ENCODE assay signal across 24 cellular contexts in the genomic region with DNA sequence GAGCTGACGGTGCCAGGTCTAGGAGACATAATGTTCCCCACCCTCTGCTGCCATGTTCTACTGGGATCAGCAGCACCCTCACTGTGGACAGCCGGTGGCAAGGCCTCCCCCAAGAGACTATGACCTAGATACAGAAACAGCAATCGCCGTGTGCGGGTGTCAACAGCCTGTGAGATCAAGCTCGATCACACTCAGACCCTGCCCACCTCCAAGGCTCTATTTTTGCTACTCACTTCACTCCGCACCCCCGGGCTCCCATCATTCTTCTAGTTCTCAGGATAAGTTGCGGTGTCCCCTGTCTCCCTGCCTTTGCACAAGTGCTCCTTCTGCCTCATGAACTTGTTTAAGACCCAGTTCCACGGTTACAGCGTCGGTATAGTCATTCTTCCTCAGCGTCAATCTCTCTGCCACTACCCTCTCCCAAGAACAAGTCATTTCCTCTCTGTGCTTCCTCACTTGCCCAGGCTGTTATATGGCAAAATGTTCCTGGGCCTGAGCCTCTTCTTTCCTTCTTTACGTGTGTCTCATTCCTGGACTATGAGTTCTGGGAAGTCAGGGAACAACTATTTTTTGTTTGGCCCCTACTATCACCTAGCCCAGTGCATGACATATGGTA. TPM values are rescaled to one million over a fixed set of nuclear protein-coding genes. Genes with fewer than 3 reads are reported as not detected.
DNase-seq lines count a peak whose midpoint lies in the region; ATAC-seq and TF ChIP-seq lines count a peak whose summit lies in the region.
"Had no signal": no experiment of that assay in that cellular context is flagged by ENCODE, and none has a peak within 500 bp of the region (broad histone marks: within the 10 kb centered on the region; RNA-seq: fewer than 3 reads in every experiment).

No MANE protein-coding gene starts in this region.

- no peak overlapping the region for H3K4me3 Mint-ChIP-seq in GM23338
- H3K4me3 Mint-ChIP-seq in stimulated activated memory B cell treated with anti-CD40 and anti-IgM and Interleukin-4, amounts not matched to agents 10 μg/mL and 1 μg/mL and 100 μg/mL, for 72 hours = no peak overlapping the region
- H3K4me3 Mint-ChIP-seq in activated T-cell treated with anti-CD3 and anti-CD28 coated beads, Interleukin-2, amount 50 U/mL, for 4 hours = no peak overlapping the region
- H3K4me3 Mint-ChIP-seq: immature natural killer cell; stimulated activated naive B cell treated with anti-CD40 and anti-IgM and Interleukin-4, amounts not matched to agents 10 μg/mL and 1 μg/mL and 100 μg/mL, for 72 hours had no signal

- no peaks in the 10 kb centered on the region for H3K4me1 Mint-ChIP-seq in GM23338
- H3K4me1 Mint-ChIP-seq in stimulated activated memory B cell treated with anti-CD40 and anti-IgM and Interleukin-4, amounts not matched to agents 10 μg/mL and 1 μg/mL and 100 μg/mL, for 72 hours = no peaks in the 10 kb centered on the region
- no peaks in the 10 kb centered on the region for H3K4me1 Mint-ChIP-seq in activated T-cell treated with anti-CD3 and anti-CD28 coated beads, Interleukin-2, amount 50 U/mL, for 4 hours (ENCODE audit: low read depth)

- no peak overlapping the region for H3K4me2 ChIP-seq in GM23338

- H3K9me2 ChIP-seq in GM23338 (ENCODE audit: insufficient read depth) = no peaks in the 10 kb centered on the region; the same call in 1 of the 2 replicates

- H3K27me3 ChIP-seq in GM23338 (ENCODE audit: insufficient read depth) (peaks cover 27% of the 10 kb centered on the region), layer of hippocampus (ENCODE audit: control insufficient read depth, insufficient read depth, low read length) (no peaks in the 10 kb centered on the region)
- H3K27me3 ChIP-seq: suprapubic skin, upper lobe of left lung had no signal

- no peak for ATAC-seq in GM23338
- ATAC-seq in stimulated activated memory B cell treated with anti-CD40 and anti-IgM and Interleukin-4, amounts not matched to agents 10 μg/mL and 1 μg/mL and 100 μg/mL, for 72 hours = peak; percentile 16
- ATAC-seq in activated T-cell treated with anti-CD3 and anti-CD28 coated beads, Interleukin-2, amount 50 U/mL, for 4 hours = no peak
- ATAC-seq: activated naive CD4-positive, alpha-beta T cell treated with anti-CD3 and anti-CD28 coated beads, Interleukin-2, amount 50 U/mL, for 72 hours; left colon; stimulated activated naive B cell treated with anti-CD40 and anti-IgM and Interleukin-4, amounts not matched to agents 10 μg/mL and 1 μg/mL and 100 μg/mL, for 72 hours had no signal

- no peaks in the 10 kb centered on the region for H3K36me3 ChIP-seq in GM23338 (ENCODE audit: insufficient read depth)
- H3K36me3 ChIP-seq: BLaER1 treated with 17β-estradiol and CSF1 and Interleukin-3, amounts not matched to agents 10 nM and 100 nM; HAP-1; suprapubic skin; upper lobe of left lung had no signal

- TF ChIP-seq POLR2A in NB4 (IDR thresholded peaks at IDR 0.05; ENCODE audit: extremely low read depth, insufficient read length) = no peak

- H3F3A ChIP-seq in GM23338 (replicated peaks; ENCODE audit: low read depth) = peaks cover 5% of the 10 kb centered on the region; the same call in 1 of the 2 replicates

- no peak for TF ChIP-seq CTCF in GM23338 (conservative IDR thresholded peaks at IDR 0.05; ENCODE audit: low read depth in 2 of 2)
- TF ChIP-seq CTCF in NB4 (IDR thresholded peaks at IDR 0.05; ENCODE audit: low read depth, low read length) = no peak

- H3K27ac ChIP-seq in GM23338 (ENCODE audit: low read depth) (no peak overlapping the region), layer of hippocampus (ENCODE audit: low read depth, low read length) (peak overlapping the region; percentile 6)
- H3K27ac ChIP-seq: suprapubic skin had no signal

- no peaks in the 10 kb centered on the region for H3K9me3 Mint-ChIP-seq in GM23338
- H3K9me3 Mint-ChIP-seq in stimulated activated memory B cell treated with anti-CD40 and anti-IgM and Interleukin-4, amounts not matched to agents 10 μg/mL and 1 μg/mL and 100 μg/mL, for 72 hours = no peaks in the 10 kb centered on the region
- no peaks in the 10 kb centered on the region for H3K9me3 Mint-ChIP-seq in activated T-cell treated with anti-CD3 and anti-CD28 coated beads, Interleukin-2, amount 50 U/mL, for 4 hours
- H3K9me3 Mint-ChIP-seq: immature natural killer cell; stimulated activated naive B cell treated with anti-CD40 and anti-IgM and Interleukin-4, amounts not matched to agents 10 μg/mL and 1 μg/mL and 100 μg/mL, for 72 hours had no signal

- DNase-seq in GM23338 (ENCODE audit: low spot score) (no peak), NB4 (ENCODE audit: low read depth) (peak; percentile 37), G401 (ENCODE audit: low spot score) (no peak), NCI-H82 treated with DMSO at 0.1 percent for 48 hours (lab: John Stamatoyannopoulos, UW; ENCODE audit: unreplicated experiment) (no peak)
- DNase-seq in activated T-cell treated with anti-CD3 and anti-CD28 coated beads, Interleukin-2, amount 50 U/mL, for 4 hours = no peak
- DNase-seq: activated effector memory CD4-positive, alpha-beta T cell treated with Interleukin-2 at 50 U/mL for 16 hours; COR-L47; effector CD4-positive, alpha-beta T cell; hypothalamus; immature natural killer cell; left colon; mesendoderm; NCI-H1092; NCI-H1694 treated with DMSO at 0.1 percent for 48 hours; NCI-H2171; stimulated activated naive B cell treated with anti-CD40 and anti-IgM and Interleukin-4, amounts not matched to agents 10 μg/mL and 1 μg/mL and 100 μg/mL, for 72 hours; upper lobe of left lung had no signal

- in situ Hi-C loops in G401 (cut with HindIII; ENCODE audit: low sequenced_read_pairs) = no loop called here

- peak overlapping the region; percentile 78; the same call in 1 of the 2 replicates for H2AFZ ChIP-seq in GM23338

- H3K36me3 Mint-ChIP-seq in GM23338 (ENCODE audit: low read depth) = no peaks in the 10 kb centered on the region
- H3K36me3 Mint-ChIP-seq in stimulated activated memory B cell treated with anti-CD40 and anti-IgM and Interleukin-4, amounts not matched to agents 10 μg/mL and 1 μg/mL and 100 μg/mL, for 72 hours = no peaks in the 10 kb centered on the region
- no peaks in the 10 kb centered on the region for H3K36me3 Mint-ChIP-seq in activated T-cell treated with anti-CD3 and anti-CD28 coated beads, Interleukin-2, amount 50 U/mL, for 4 hours (ENCODE audit: insufficient read depth)
- H3K36me3 Mint-ChIP-seq: activated naive CD4-positive, alpha-beta T cell treated with anti-CD3 and anti-CD28 coated beads, Interleukin-2, amount 50 U/mL, for 72 hours; immature natural killer cell; stimulated activated naive B cell treated with anti-CD40 and anti-IgM and Interleukin-4, amounts not matched to agents 10 μg/mL and 1 μg/mL and 100 μg/mL, for 72 hours had no signal

- no peaks in the 10 kb centered on the region for H3K4me1 ChIP-seq in GM23338 (ENCODE audit: insufficient read depth)

- no peak overlapping the region for H3K27ac Mint-ChIP-seq in GM23338
- no peak overlapping the region for H3K27ac Mint-ChIP-seq in stimulated activated memory B cell treated with anti-CD40 and anti-IgM and Interleukin-4, amounts not matched to agents 10 μg/mL and 1 μg/mL and 100 μg/mL, for 72 hours
- H3K27ac Mint-ChIP-seq: activated naive CD4-positive, alpha-beta T cell treated with anti-CD3 and anti-CD28 coated beads, Interleukin-2, amount 50 U/mL, for 72 hours; immature natural killer cell; stimulated activated naive B cell treated with anti-CD40 and anti-IgM and Interleukin-4, amounts not matched to agents 10 μg/mL and 1 μg/mL and 100 μg/mL, for 72 hours had no signal

- no peaks in the 10 kb centered on the region for H3K79me2 ChIP-seq in GM23338 (replicated peaks; ENCODE audit: insufficient read depth)

- H3K4me3 ChIP-seq in GM23338 = no peak overlapping the region
- H3K4me3 ChIP-seq in NB4 (ENCODE audit: low read depth, low read length) = no peak overlapping the region
- H3K4me3 ChIP-seq: BLaER1 treated with 17β-estradiol and CSF1 and Interleukin-3, amounts not matched to agents 10 nM and 100 nM; HAP-1; suprapubic skin; upper lobe of left lung had no signal

- H4K20me1 ChIP-seq in GM23338 (replicated peaks; ENCODE audit: insufficient read depth) = no peaks in the 10 kb centered on the region
- H4K20me1 ChIP-seq: BLaER1 treated with 17β-estradiol and CSF1 and Interleukin-3, amounts not matched to agents 10 nM and 100 nM had no signal

- H3K27me3 Mint-ChIP-seq in GM23338 (ENCODE audit: insufficient read depth, low read depth, poor library complexity) = peaks cover 9% of the 10 kb centered on the region
- H3K27me3 Mint-ChIP-seq in stimulated activated memory B cell treated with anti-CD40 and anti-IgM and Interleukin-4, amounts not matched to agents 10 μg/mL and 1 μg/mL and 100 μg/mL, for 72 hours = no peaks in the 10 kb centered on the region
- H3K27me3 Mint-ChIP-seq in activated T-cell treated with anti-CD3 and anti-CD28 coated beads, Interleukin-2, amount 50 U/mL, for 4 hours (ENCODE audit: low read depth) = no peaks in the 10 kb centered on the region
- H3K27me3 Mint-ChIP-seq: stimulated activated naive B cell treated with anti-CD40 and anti-IgM and Interleukin-4, amounts not matched to agents 10 μg/mL and 1 μg/mL and 100 μg/mL, for 72 hours had no signal

RNA-seq across cellular contexts. Expression of gene DOCK8, which starts 5.4 kb away (rescaled TPM):
- total RNA-seq in GM23338 (2014; rRNA removed; shearing (Covaris generic)) = 0.50 and 0.94 TPM in 2 replicates
- 1.2 and 2.6 TPM in 2 replicates for polyA plus RNA-seq in GM23338 (2016; fragmentation: Nextera tagmentation; extraction: Ambion mirVana)
- 10 to 100 TPM; 80.6 to 83.4 (median 80.8) TPM for total RNA-seq in activated T-cell treated with anti-CD3 and anti-CD28 coated beads, Interleukin-2, amount 50 U/mL, for 4 hours
- total RNA-seq in G401 (2014; rRNA removed; shearing (Covaris generic)) = not detected in 2 replicates
- total RNA-seq: LHCN-M2 had no signal

RNA-seq across cellular contexts. Expression of gene ZNG1A, which starts 30.4 kb away (rescaled TPM):
- total RNA-seq in GM23338 (2014; rRNA removed; shearing (Covaris generic)) = 65.5 and 70.3 TPM in 2 replicates
- polyA plus RNA-seq in GM23338 (2016; fragmentation: Nextera tagmentation; extraction: Ambion mirVana) = 167 and 180 TPM in 2 replicates
- 10 to 100 TPM; 44.5 to 60.1 (median 45.0) TPM for total RNA-seq in activated T-cell treated with anti-CD3 and anti-CD28 coated beads, Interleukin-2, amount 50 U/mL, for 4 hours
- total RNA-seq in G401 (2014; rRNA removed; shearing (Covaris generic)) = 46.2 and 48.3 TPM in 2 replicates

Comparison
In these comparisons a context has a peak if more than half of its experiments do, and no peak if none do; other contexts are left out.
1. RNA of gene DOCK8, which starts 5.4 kb away (total RNA-seq): 80.6 to 83.4 TPM in activated T-cell treated with anti-CD3 and anti-CD28 coated beads, Interleukin-2, amount 50 U/mL, for 4 hours; 0.50 to 0.94 TPM in GM23338 and not detected in G401; every median in the first group is over 10 times any median in the second.